ENCODE assay signal across 8 cellular contexts in genomic region chr17:1764274-1764673, GRCh38.
DNase-seq lines count a peak whose midpoint lies in the region; ATAC-seq and TF ChIP-seq lines count a peak whose summit lies in the region.

No MANE protein-coding gene starts in this region.

- DNase-seq in AG08396 (ENCODE audit: low spot score) (peak; percentile 70), NCI-H2171 treated with DMSO at 0.1 percent for 48 hours (lab: John Stamatoyannopoulos, UW) (peak; percentile 60), fibroblast of mammary gland (ENCODE audit: low read depth) (peak; percentile 95), NCI-H1092 treated with DMSO at 0.1 percent for 48 hours (lab: John Stamatoyannopoulos, UW) (no peak)
- DNase-seq in activated T-cell treated with anti-CD3 and anti-CD28 coated beads, Interleukin-2, amount 50 U/mL, for 24 hours: peak; percentile 70

- no peak for ATAC-seq in GM18520 (IDR thresholded peaks at IDR 0.05; ENCODE audit: unreplicated experiment)
- ATAC-seq in GM21390 (IDR thresholded peaks at IDR 0.05; ENCODE audit: unreplicated experiment): no peak

- H3K9ac ChIP-seq in rectal smooth muscle tissue (ENCODE audit: low read length): no peak overlapping the region

- peak overlapping the region; percentile 44 for H3K27ac ChIP-seq in rectal smooth muscle tissue (ENCODE audit: low read depth, low read length)

- no peaks in the 10 kb centered on the region for H3K9me3 Mint-ChIP-seq in activated T-cell treated with anti-CD3 and anti-CD28 coated beads, Interleukin-2, amount 50 U/mL, for 24 hours

- no peaks in the 10 kb centered on the region for H3K36me3 Mint-ChIP-seq in activated T-cell treated with anti-CD3 and anti-CD28 coated beads, Interleukin-2, amount 50 U/mL, for 24 hours (ENCODE audit: low read depth)

- no peak for TF ChIP-seq CTCF in fibroblast of mammary gland (conservative IDR thresholded peaks at IDR 0.05; ENCODE audit: control insufficient read depth, insufficient read depth, low read depth, low read length)

- H3K4me3 Mint-ChIP-seq in activated T-cell treated with anti-CD3 and anti-CD28 coated beads, Interleukin-2, amount 50 U/mL, for 24 hours: peak overlapping the region; percentile 1

- H3K4me1 Mint-ChIP-seq in activated T-cell treated with anti-CD3 and anti-CD28 coated beads, Interleukin-2, amount 50 U/mL, for 24 hours (ENCODE audit: low read depth): peaks cover 38% of the 10 kb centered on the region

- peak overlapping the region; percentile 88 for H3K4me3 ChIP-seq in fibroblast of mammary gland (ENCODE audit: control insufficient read depth, low read depth, low read length)
- H3K4me3 ChIP-seq in rectal smooth muscle tissue (ENCODE audit: low read length): no peak overlapping the region

- H3K36me3 ChIP-seq in rectal smooth muscle tissue (ENCODE audit: control insufficient read depth, insufficient read depth, low read length): no peaks in the 10 kb centered on the region

- H3K4me1 ChIP-seq in rectal smooth muscle tissue (ENCODE audit: control insufficient read depth, insufficient read depth, low read length): no peaks in the 10 kb centered on the region

- H3K27me3 ChIP-seq in rectal smooth muscle tissue (ENCODE audit: control insufficient read depth, insufficient read depth, low read length): no peaks in the 10 kb centered on the region

- H3K27ac Mint-ChIP-seq in activated T-cell treated with anti-CD3 and anti-CD28 coated beads, Interleukin-2, amount 50 U/mL, for 24 hours: peak overlapping the region; percentile 76

- no peaks in the 10 kb centered on the region for H3K27me3 Mint-ChIP-seq in activated T-cell treated with anti-CD3 and anti-CD28 coated beads, Interleukin-2, amount 50 U/mL, for 24 hours
